ENCODE assay signal across 18 cellular contexts in the genomic region with DNA sequence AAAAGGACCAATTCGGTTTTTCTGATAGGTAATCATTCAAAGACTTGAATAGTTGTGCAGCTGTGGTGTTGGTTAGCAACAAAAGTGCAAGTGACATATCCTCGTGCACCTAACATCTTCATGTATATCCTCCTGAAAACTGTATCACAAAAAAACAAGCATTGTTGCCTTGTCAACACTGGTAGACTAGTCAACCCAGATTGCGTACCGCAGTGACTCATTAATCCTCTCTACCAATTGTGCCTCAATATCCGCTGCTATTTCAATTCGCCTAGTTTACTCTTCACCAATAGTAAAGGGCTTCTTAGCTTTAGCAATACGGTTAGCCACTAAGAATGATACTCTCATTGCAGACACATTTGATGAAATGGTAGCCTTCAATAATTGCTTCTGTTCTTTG. TPM values are rescaled to one million over a fixed set of nuclear protein-coding genes. Genes with fewer than 3 reads are reported as not detected.
DNase-seq lines count a peak whose midpoint lies in the region; ATAC-seq and TF ChIP-seq lines count a peak whose summit lies in the region.
"Had no signal": no experiment of that assay in that cellular context is flagged by ENCODE, and none has a peak within 500 bp of the region (broad histone marks: within the 10 kb centered on the region; RNA-seq: fewer than 3 reads in every experiment).

No MANE protein-coding gene starts in this region.

- H3K79me2 ChIP-seq in PC-3 (ENCODE audit: low read length): no peaks in the 10 kb centered on the region

- no peak overlapping the region for H2AFZ ChIP-seq in PC-3 (ENCODE audit: low read length)

- no peaks in the 10 kb centered on the region for H3K27me3 ChIP-seq in BLaER1 treated with 17β-estradiol and CSF1 and Interleukin-3, amounts not matched to agents 10 nM and 100 nM
- H3K27me3 ChIP-seq in PC-3 (ENCODE audit: low read length) (no peaks in the 10 kb centered on the region), lower lobe of right lung (ENCODE audit: low read depth) (no peaks in the 10 kb centered on the region)
- H3K27me3 ChIP-seq: adrenal gland had no signal

- no peaks in the 10 kb centered on the region for H4K20me1 ChIP-seq in BLaER1 treated with 17β-estradiol and CSF1 and Interleukin-3, amounts not matched to agents 10 nM and 100 nM
- H4K20me1 ChIP-seq in PC-3 (ENCODE audit: low read length): no peaks in the 10 kb centered on the region

- CTCF ChIA-PET in PC-3 (lab: Charles Lee): interaction anchor here (1.0 kb wide), 2 partner anchors 132 to 803 kb away, joined by 3 to 7 read pairs; no protein-coding TSS in a partner anchor

- POLR2A ChIA-PET in PC-3 (lab: Charles Lee; ENCODE audit: unreplicated experiment): no interaction called here

- ATAC-seq in PC-3 (no peak), lower lobe of right lung (no peak)
- peak; percentile 73 for ATAC-seq in central memory CD8-positive, alpha-beta T cell (replicated peaks; ENCODE audit: extremely low read depth, poor library complexity, severe bottlenecking)
- ATAC-seq: A549, HCT116, SK-N-SH treated with all-trans-retinoic acid at 6 μM for 48 hours had no signal

- no peaks in the 10 kb centered on the region for H3K36me3 Mint-ChIP-seq in activated CD4-positive, alpha-beta T cell treated with anti-CD3 and anti-CD28 coated beads, Interleukin-2, amount 10 ng/mL, durations not matched to agents 24 days and 14 days (ENCODE audit: low read depth)
- peaks cover 15% of the 10 kb centered on the region for H3K36me3 Mint-ChIP-seq in central memory CD8-positive, alpha-beta T cell (ENCODE audit: insufficient read depth)

- H3K9me2 ChIP-seq in PC-3 (replicated peaks; ENCODE audit: low read length): no peaks in the 10 kb centered on the region

- peak overlapping the region in 7 of 11 experiments; percentile 32 to 77 (median 60); a peak in 11 of 22 replicates for H3K4me2 ChIP-seq in BLaER1 treated with 17β-estradiol and CSF1 and Interleukin-3, amounts not matched to agents 10 nM and 100 nM
- H3K4me2 ChIP-seq in PC-3 (ENCODE audit: low read length): peak overlapping the region; percentile 62
- H3K4me2 ChIP-seq: A549 had no signal

- peak overlapping the region; percentile 74 for H3K27ac Mint-ChIP-seq in activated CD4-positive, alpha-beta T cell treated with anti-CD3 and anti-CD28 coated beads, Interleukin-2, amount 10 ng/mL, durations not matched to agents 24 days and 14 days
- H3K27ac Mint-ChIP-seq in central memory CD8-positive, alpha-beta T cell (ENCODE audit: low read depth): peak overlapping the region; percentile 97
- H3K27ac Mint-ChIP-seq: nephron progenitor cell had no signal

- intact Hi-C loops in activated CD4-positive, alpha-beta T cell treated with anti-CD3 and anti-CD28 coated beads, Interleukin-2, amount 10 ng/mL, durations not matched to agents 24 days and 14 days (cut with micrococcal nuclease): loop anchor here (1.0 to 10.0 kb wide), 8 partner anchors 8 to 990 kb away; partner anchors contain the start of gene UTP25
- intact Hi-C loops in PC-3 (cut with micrococcal nuclease): no loop called here
- intact Hi-C loops in lower lobe of right lung (cut with DNase I): no loop called here

- no peak overlapping the region for H3K9ac ChIP-seq in BLaER1 treated with 17β-estradiol and CSF1 and Interleukin-3, amounts not matched to agents 10 nM and 100 nM
- H3K9ac ChIP-seq in PC-3 (ENCODE audit: low read length): no peak overlapping the region

- no peak overlapping the region for H3K4me3 Mint-ChIP-seq in activated CD4-positive, alpha-beta T cell treated with anti-CD3 and anti-CD28 coated beads, Interleukin-2, amount 10 ng/mL, durations not matched to agents 24 days and 14 days
- peak overlapping the region; percentile 59 for H3K4me3 Mint-ChIP-seq in central memory CD8-positive, alpha-beta T cell
- H3K4me3 Mint-ChIP-seq: nephron progenitor cell had no signal

- in situ Hi-C loops in GM13976 (cut with MboI; ENCODE audit: low sequenced_read_pairs, unreplicated experiment): no loop called here

- peaks cover 34% of the 10 kb centered on the region for H3K4me1 Mint-ChIP-seq in activated CD4-positive, alpha-beta T cell treated with anti-CD3 and anti-CD28 coated beads, Interleukin-2, amount 10 ng/mL, durations not matched to agents 24 days and 14 days
- H3K4me1 Mint-ChIP-seq in central memory CD8-positive, alpha-beta T cell: peaks cover 42% of the 10 kb centered on the region

- peak; percentile 54 for DNase-seq in activated CD4-positive, alpha-beta T cell treated with anti-CD3 and anti-CD28 coated beads, Interleukin-2, amount 10 ng/mL, durations not matched to agents 24 days and 14 days
- DNase-seq in activated CD4-positive, alpha-beta T cell treated with anti-CD3 and anti-CD28 coated beads, Interleukin-2, amount 50 U/mL, for 48 hours: no peak
- peak; percentile 41 for DNase-seq in PC-3
- DNase-seq in central memory CD8-positive, alpha-beta T cell (ENCODE audit: low spot score in 2 of 2): peak in 1 of 2 donors; percentile 69
- no peak for DNase-seq in lower lobe of right lung
- DNase-seq in AML-193 (lab: John Stamatoyannopoulos, UW): no peak
- no peak for DNase-seq in GM13976 (ENCODE audit: low spot score)
- DNase-seq: adrenal gland, Kasumi-1, NCI-H1417 treated with DMSO at 0.1 percent for 48 hours, NCI-H2171, NCI-H774, nephron progenitor cell had no signal

- no peaks in the 10 kb centered on the region for H3K9me3 ChIP-seq in BLaER1 treated with 17β-estradiol and CSF1 and Interleukin-3, amounts not matched to agents 10 nM and 100 nM (replicated peaks in 1 of 11)
- no peaks in the 10 kb centered on the region for H3K9me3 ChIP-seq in PC-3 (ENCODE audit: low read length)
- no peaks in the 10 kb centered on the region for H3K9me3 ChIP-seq in lower lobe of right lung
- H3K9me3 ChIP-seq: A549, adrenal gland had no signal

- no peaks in the 10 kb centered on the region for H3F3A ChIP-seq in PC-3 (ENCODE audit: low read length, unreplicated experiment)

- no peak for TF ChIP-seq CTCF in PC-3 (conservative IDR thresholded peaks at IDR 0.05; ENCODE audit: low read depth, low read length)
- no peak for TF ChIP-seq CTCF in lower lobe of right lung (IDR thresholded peaks at IDR 0.05)
- no peak for TF ChIP-seq CTCF in GM13976 (IDR thresholded peaks at IDR 0.05; ENCODE audit: borderline replicate concordance, control extremely low read depth, extremely low read depth, insufficient read depth, missing control alignments)

- peaks cover 9 to 54% (median 39%) of the 10 kb centered on the region in 10 experiments; a peak in 18 of 20 replicates for H3K4me1 ChIP-seq in BLaER1 treated with 17β-estradiol and CSF1 and Interleukin-3, amounts not matched to agents 10 nM and 100 nM
- H3K4me1 ChIP-seq in PC-3 (ENCODE audit: insufficient read depth, low read length) (peaks cover 53% of the 10 kb centered on the region), lower lobe of right lung (peaks cover 16% of the 10 kb centered on the region)

- H3K36me3 ChIP-seq in BLaER1 treated with 17β-estradiol and CSF1 and Interleukin-3, amounts not matched to agents 10 nM and 100 nM: no peaks in the 10 kb centered on the region
- no peaks in the 10 kb centered on the region for H3K36me3 ChIP-seq in PC-3 (ENCODE audit: low read depth, low read length)
- no peaks in the 10 kb centered on the region for H3K36me3 ChIP-seq in lower lobe of right lung
- H3K36me3 ChIP-seq: adrenal gland, cardiac muscle cell had no signal

- no TSS peak for BruUV-seq in PC-3 (replicated peaks; lab: Mats Ljungman, UMichigan)

- H3K27ac ChIP-seq in BLaER1 treated with 17β-estradiol and CSF1 and Interleukin-3, amounts not matched to agents 10 nM and 100 nM: no peak overlapping the region
- H3K27ac ChIP-seq in PC-3 (ENCODE audit: low read length) (peak overlapping the region; percentile 66), lower lobe of right lung (no peak overlapping the region)
- H3K27ac ChIP-seq: A549, adrenal gland, cardiac muscle cell had no signal

- no peaks in the 10 kb centered on the region for H3K9me3 Mint-ChIP-seq in activated CD4-positive, alpha-beta T cell treated with anti-CD3 and anti-CD28 coated beads, Interleukin-2, amount 10 ng/mL, durations not matched to agents 24 days and 14 days
- H3K9me3 Mint-ChIP-seq in central memory CD8-positive, alpha-beta T cell: no peaks in the 10 kb centered on the region
- H3K9me3 Mint-ChIP-seq: nephron progenitor cell had no signal

- no peak overlapping the region for H3K4me3 ChIP-seq in BLaER1 treated with 17β-estradiol and CSF1 and Interleukin-3, amounts not matched to agents 10 nM and 100 nM
- H3K4me3 ChIP-seq in PC-3 (ENCODE audit: low read length): no peak overlapping the region
- H3K4me3 ChIP-seq in lower lobe of right lung: no peak overlapping the region
- H3K4me3 ChIP-seq: A549, adrenal gland, cardiac muscle cell had no signal

- peaks cover 12% of the 10 kb centered on the region for H3K27me3 Mint-ChIP-seq in activated CD4-positive, alpha-beta T cell treated with anti-CD3 and anti-CD28 coated beads, Interleukin-2, amount 10 ng/mL, durations not matched to agents 24 days and 14 days
- no peaks in the 10 kb centered on the region for H3K27me3 Mint-ChIP-seq in central memory CD8-positive, alpha-beta T cell

RNA-seq across cellular contexts. Expression of gene HHAT, which starts 3.5 kb away (rescaled TPM):
- total RNA-seq in activated CD4-positive, alpha-beta T cell treated with anti-CD3 and anti-CD28 coated beads, Interleukin-2, amount 10 ng/mL, durations not matched to agents 24 days and 14 days: 0.47 and 0.69 TPM in 2 replicates
- total RNA-seq in PC-3 (2014; rRNA removed) (2.4 and 3.4 TPM in 2 replicates), lower lobe of right lung (5.3 TPM)

Comparison
In these comparisons a context has a peak if more than half of its experiments do, and no peak if none do; other contexts are left out.
1. DNase-seq: peak in activated CD4-positive, alpha-beta T cell treated with anti-CD3 and anti-CD28 coated beads, Interleukin-2, amount 10 ng/mL, durations not matched to agents 24 days and 14 days (single experiment) and PC-3 (single experiment); none in activated CD4-positive, alpha-beta T cell treated with anti-CD3 and anti-CD28 coated beads, Interleukin-2, amount 50 U/mL, for 48 hours (0 of 2), lower lobe of right lung (single experiment), AML-193 (0 of 2) and GM13976 (single experiment).